8 cellular contexts compared by ENCODE assay signal in genomic region chr12:112126000-112126431, GRCh38. TPM values are rescaled to one million over a fixed set of nuclear protein-coding genes. Genes with fewer than 3 reads are reported as not detected.
DNase-seq lines count a peak whose midpoint lies in the region; ATAC-seq and TF ChIP-seq lines count a peak whose summit lies in the region.

No MANE protein-coding gene starts in this region.

- H3K36me3 ChIP-seq in heart left ventricle, result peaks cover 0 to 2% (median 0%) of the 10 kb centered on the region in 9 donors
- no peaks in the 10 kb centered on the region for H3K36me3 ChIP-seq in liver (ENCODE audit: control insufficient read depth in 4 of 4, insufficient read depth in 3 of 4, low read depth in 1 of 4, low read length in 3 of 4)
- no peaks in the 10 kb centered on the region for H3K36me3 ChIP-seq in tibial nerve

- TF ChIP-seq CTCF in heart left ventricle (IDR thresholded peaks at IDR 0.05), result no peak
- no peak for TF ChIP-seq CTCF in liver (IDR thresholded peaks at IDR 0.05; ENCODE audit: low read depth, low read length, missing input control)
- no peak for TF ChIP-seq CTCF in tibial nerve (IDR thresholded peaks at IDR 0.05)

- peak overlapping the region; percentile 75 to 95 (median 90) for H3K27ac ChIP-seq in heart left ventricle
- H3K27ac ChIP-seq in angular gyrus (ENCODE audit: low read depth, low read length), result peak overlapping the region; percentile 85
- peak overlapping the region; percentile 85 for H3K27ac ChIP-seq in liver (ENCODE audit: low read depth in 1 of 2, low read length in 2 of 2)
- peak overlapping the region; percentile 53 to 97 (median 92) for H3K27ac ChIP-seq in tibial nerve

- TF ChIP-seq POLR2A in heart left ventricle (IDR thresholded peaks at IDR 0.05) (no peak), tibial nerve (IDR thresholded peaks at IDR 0.05) (no peak)

- H3K9me3 ChIP-seq in heart left ventricle (no peaks in the 10 kb centered on the region), liver (ENCODE audit: control insufficient read depth in 4 of 4, low read length in 3 of 4) (no peaks in the 10 kb centered on the region), tibial nerve (no peaks in the 10 kb centered on the region)

- peak overlapping the region; percentile 63 to 96 (median 81) for H3K4me3 ChIP-seq in heart left ventricle
- H3K4me3 ChIP-seq in liver (ENCODE audit: low read depth in 1 of 3, low read length in 3 of 3), result peak overlapping the region; percentile 69 to 90 (median 88)
- H3K4me3 ChIP-seq in tibial nerve, result peak overlapping the region; percentile 56 to 95 (median 86)

- H3K9ac ChIP-seq in liver (ENCODE audit: low read depth in 1 of 2, low read length in 2 of 2), result peak overlapping the region; percentile 81 to 90

- intact Hi-C loops in heart left ventricle (cut with DNase I), result loop anchor here in 1 of 10 donors (10.0 kb wide), 1 partner anchor 111 kb away; the partner anchor contains the start of genes ERP29 and TMEM116
- intact Hi-C loops in left ventricle myocardium superior (cut with micrococcal nuclease), result no loop called here

- H3K27me3 ChIP-seq in heart left ventricle (no peaks in the 10 kb centered on the region), liver (ENCODE audit: control insufficient read depth in 4 of 4, insufficient read depth in 4 of 4, low read length in 3 of 4) (no peaks in the 10 kb centered on the region), tibial nerve (no peaks in the 10 kb centered on the region)

- 2 to 3% (median 2%) methylated on average over 22 to 25 of the region's 25 CpGs for WGBS in heart left ventricle, 4 donors
- WGBS in liver, result 6% methylated on average over 25 of the region's 25 CpGs
- WGBS in tibial nerve, 2 donors, result 0 to 3% methylated on average over 16 to 25 of the region's 25 CpGs

- ATAC-seq in heart left ventricle (no peak), left ventricle myocardium superior (no peak), HG03039 (IDR thresholded peaks at IDR 0.05; ENCODE audit: unreplicated experiment) (no peak), GM21360 (IDR thresholded peaks at IDR 0.05; ENCODE audit: unreplicated experiment) (no peak)

- DNase-seq in heart left ventricle, result peak in 1 of 5 donors; percentile 24
- DNase-seq in left ventricle myocardium superior, result no peak
- no peak for DNase-seq in tibial nerve (ENCODE audit: low spot score in 2 of 2)
- no peak for DNase-seq in NCI-H446 treated with DMSO at 0.1 percent for 48 hours (lab: John Stamatoyannopoulos, UW)

- TF ChIP-seq EP300 in tibial nerve (IDR thresholded peaks at IDR 0.05), result no peak

- H3K4me1 ChIP-seq in heart left ventricle (peaks cover 7 to 80% (median 63%) of the 10 kb centered on the region in 12 donors), liver (ENCODE audit: control insufficient read depth in 4 of 4, insufficient read depth in 4 of 4, low read length in 3 of 4) (peaks cover 14 to 31% (median 18%) of the 10 kb centered on the region in 4 donors), tibial nerve (peaks cover 0 to 73% (median 32%) of the 10 kb centered on the region in 4 donors)

- TF ChIP-seq RAD21 in liver (IDR thresholded peaks at IDR 0.05), result no peak

TF ChIP-seq in liver, 16 proteins besides CTCF, POLR2A, EP300 and RAD21:
- no peak for TF ChIP-seq NR2F2 (IDR thresholded peaks at IDR 0.05)
- no peak for TF ChIP-seq ZBTB33 (IDR thresholded peaks at IDR 0.05)
- TF ChIP-seq HNF4G (IDR thresholded peaks at IDR 0.05), result no peak
- TF ChIP-seq REST (IDR thresholded peaks at IDR 0.05), result no peak
- TF ChIP-seq YY1 (IDR thresholded peaks at IDR 0.05), result no peak
- TF ChIP-seq HNF4A (conservative IDR thresholded peaks at IDR 0.05), result no peak
- TF ChIP-seq TAF1 (conservative IDR thresholded peaks at IDR 0.05), result no peak
- no peak for TF ChIP-seq GABPA (IDR thresholded peaks at IDR 0.05 in 1 of 2, conservative IDR thresholded peaks at IDR 0.05 in 1 of 2)
- no peak for TF ChIP-seq EGR1 (IDR thresholded peaks at IDR 0.05; ENCODE audit: low read depth in 2 of 2)
- TF ChIP-seq FOXA1 (IDR thresholded peaks at IDR 0.05), result no peak
- TF ChIP-seq JUND (IDR thresholded peaks at IDR 0.05), result no peak
- TF ChIP-seq ATF3 (IDR thresholded peaks at IDR 0.05), result no peak
- TF ChIP-seq SP1 (IDR thresholded peaks at IDR 0.05), result no peak

RNA-seq across cellular contexts. Expression of gene TRAFD1, which starts 0.7 kb away (rescaled TPM):
- total RNA-seq in heart left ventricle (10 to 100 TPM; 17.0 to 84.7 (median 26.4) TPM), left ventricle myocardium superior (18.7 TPM), liver (10 to 100 TPM; 18.0 to 19.3 TPM), tibial nerve (10 to 100 TPM; 24.7 to 32.9 (median 27.4) TPM)
- polyA plus RNA-seq in heart left ventricle (10 to 100 TPM in 1 of 2 donors, 1 to 10 TPM in 1; 6.7 to 22.3 TPM), liver (1 to 10 TPM; 7.0 to 8.4 TPM)

RNA-seq across cellular contexts. Expression of gene NAA25, which starts 17.4 kb away (rescaled TPM):
- total RNA-seq in heart left ventricle (10 to 100 TPM in 8 of 9 donors, 1 to 10 TPM in 1; 9.1 to 25.9 (median 18.5) TPM), left ventricle myocardium superior (17.8 TPM), liver (10 to 100 TPM; 10.2 to 17.7 TPM), tibial nerve (10 to 100 TPM; 22.7 to 40.4 (median 34.2) TPM)
- polyA plus RNA-seq in heart left ventricle (1 to 10 TPM; 5.0 to 7.7 TPM), liver (10 to 100 TPM in 1 of 2 donors, 1 to 10 TPM in 1; 3.1 to 11.3 TPM)
